15 cellular contexts compared by ENCODE assay signal in the genomic region with DNA sequence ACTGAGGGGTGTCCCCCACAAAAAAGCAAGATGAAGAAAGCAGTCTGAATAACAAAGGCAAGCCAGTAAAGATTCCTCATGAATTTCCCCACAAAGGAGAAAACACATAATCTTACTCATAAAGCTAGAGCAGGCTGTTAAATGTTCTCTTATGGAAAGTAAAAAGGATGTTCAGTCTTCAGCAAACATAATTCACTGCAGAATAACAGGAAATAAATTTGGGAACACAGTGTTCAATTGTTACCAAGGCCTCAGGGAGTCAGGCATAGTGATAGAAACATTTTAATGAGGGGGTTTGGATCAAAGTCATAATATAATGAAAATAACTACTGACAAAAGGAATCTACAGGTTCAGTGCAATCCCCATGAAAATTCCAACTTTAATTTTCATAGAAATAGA.
"Had no signal": no experiment of that assay in that cellular context is flagged by ENCODE, and none has a peak within 500 bp of the region (broad histone marks: within the 10 kb centered on the region; RNA-seq: fewer than 3 reads in every experiment).

No MANE protein-coding gene starts in this region.

- H3K4me1 ChIP-seq: tibial nerve had no signal

- H3K36me3 ChIP-seq: left lung, tibial nerve, vagina had no signal

- H3K9me3 ChIP-seq: left lung, vagina had no signal

- H3K27me3 ChIP-seq: left lung, tibial nerve, vagina had no signal

- DNase-seq: activated CD4-positive, alpha-beta memory T cell treated with anti-CD3 and anti-CD28 coated beads, Interleukin-2, amount 10 ng/mL, durations not matched to agents 7 days and 5 days; activated CD4-positive, alpha-beta T cell treated with anti-CD3 and anti-CD28 coated beads for 48 hours; activated CD4-positive, CD25-positive, alpha-beta regulatory T cell; activated CD8-positive, alpha-beta memory T cell treated with anti-CD3 and anti-CD28 coated beads, Interleukin-2, amount 10 ng/mL, durations not matched to agents 7 days and 5 days; effector memory CD4-positive, alpha-beta T cell; glutamatergic neuron; kidney; left lung; stimulated activated CD4-positive, alpha-beta T cell treated with anti-CD3 and anti-CD28 coated beads, Interleukin-2, amount 100 ng/mL, for 24 hours; stimulated activated naive CD8-positive, alpha-beta T cell treated with anti-CD3 and anti-CD28 coated beads, Interleukin-15, Interleukin-2, amounts not matched to agents 100 U/mL and 50 U/mL, for 24 hours; substantia nigra; SW 1271 had no signal

- FAIRE-seq: kidney, TTC549 had no signal

- H3K27ac ChIP-seq: vagina had no signal

- ATAC-seq: activated CD8-positive, alpha-beta memory T cell treated with anti-CD3 and anti-CD28 coated beads, Interleukin-2, amount 10 ng/mL, durations not matched to agents 7 days and 5 days; left lung; stimulated activated naive CD8-positive, alpha-beta T cell treated with anti-CD3 and anti-CD28 coated beads, Interleukin-15, Interleukin-2, amounts not matched to agents 100 U/mL and 50 U/mL, for 24 hours had no signal

- H3K4me3 ChIP-seq: left lung, tibial nerve, vagina had no signal
